Comparison of ENCODE assay signal across 8 cellular contexts in genomic region chr17:82098169-82098938, GRCh38. TPM values are rescaled to one million over a fixed set of nuclear protein-coding genes. Genes with fewer than 3 reads are reported as not detected.
DNase-seq lines count a peak whose midpoint lies in the region; ATAC-seq lines count a peak whose summit lies in the region.

Gene FASN (minus strand): TSS chr17:82098236. CDS start chr17:82096445, 1,791 bp downstream.

- H3K4me3 ChIP-seq in endocrine pancreas (ENCODE audit: control insufficient read depth, insufficient read depth, low read length) (no peak within 1 kb of the TSS), mesodermal cell (ENCODE audit: extremely low read depth, insufficient read depth, low read length, poor library complexity, severe bottlenecking) (peak within 1 kb of the TSS; percentile 83)

- H3K27ac ChIP-seq in mesodermal cell (ENCODE audit: low read depth, low read length, severe bottlenecking) = peak within 1 kb of the TSS; percentile 95

- H3K9ac ChIP-seq in endocrine pancreas (ENCODE audit: control insufficient read depth, insufficient read depth, low read length) = peak within 1 kb of the TSS; percentile 72

- no peaks in the 10 kb centered on the region for H3K27me3 ChIP-seq in endocrine pancreas (ENCODE audit: control insufficient read depth, insufficient read depth, low read length)

- H3K36me3 ChIP-seq in endocrine pancreas (ENCODE audit: control insufficient read depth, insufficient read depth, low read length) (no peaks in the 10 kb centered on the region), mesodermal cell (ENCODE audit: control insufficient read depth, insufficient read depth, low read length) (peaks cover 32% of the 10 kb centered on the region)

- 0 to 1% methylated on average over 69 to 80 of the region's 124 CpGs for WGBS in mesodermal cell (ENCODE audit: insufficient coverage in 2 of 2), 2 experiments

- peak; percentile 64 for ATAC-seq in GM21360 (IDR thresholded peaks at IDR 0.05; ENCODE audit: unreplicated experiment)

- H3K4me1 ChIP-seq in endocrine pancreas (ENCODE audit: control insufficient read depth, insufficient read depth, low read length) (no peaks in the 10 kb centered on the region), mesodermal cell (ENCODE audit: control insufficient read depth, insufficient read depth, low read length, poor library complexity, severe bottlenecking) (peaks cover 28% of the 10 kb centered on the region)

- peak; percentile 93 for DNase-seq in COR-L47 (lab: John Stamatoyannopoulos, UW)
- peak; percentile 91 for DNase-seq in HT1080 (ENCODE audit: low read depth)
- peak; percentile 90 to 98 for DNase-seq in NOMO-1 (lab: John Stamatoyannopoulos, UW; ENCODE audit: unreplicated experiment in 2 of 2)
- DNase-seq in activated CD8-positive, alpha-beta memory T cell treated with anti-CD3 and anti-CD28 coated beads for 4 hours (ENCODE audit: low read depth in 2 of 2) = peak; percentile 83 to 84
- DNase-seq in stimulated activated CD8-positive, alpha-beta memory T cell treated with anti-CD3 and anti-CD28 coated beads, Interleukin-15, amount 100 ng/mL, for 4 hours (ENCODE audit: low read depth in 2 of 2) = peak; percentile 78 to 87

- H3K9me3 ChIP-seq in endocrine pancreas (ENCODE audit: control insufficient read depth, low read length) (no peaks in the 10 kb centered on the region), mesodermal cell (ENCODE audit: control insufficient read depth, low read length) (no peaks in the 10 kb centered on the region)

RNA-seq across cellular contexts. Expression of gene FASN, which starts in this region (rescaled TPM):
- 140 and 151 TPM in 2 replicates for total RNA-seq in HT1080 (2014; rRNA removed; shearing (Covaris generic))
- 91.3 and 96.4 TPM in 2 replicates for polyA plus RNA-seq in HT1080 (2015; cell fraction: cytosol; rRNA removed)
- polyA plus RNA-seq in HT1080 (2015; cell fraction: nucleus; rRNA removed) = 312 and 328 TPM in 2 replicates
- 319 TPM for polyA plus RNA-seq in mesodermal cell (2013, experiment 1 of 2)
- 248 TPM for polyA plus RNA-seq in mesodermal cell (2013, experiment 2 of 2)
